In genomic region chr22:38271101-38271500, GRCh38 we compare ENCODE assay signal across 10 cellular contexts. TPM values are rescaled to one million over a fixed set of nuclear protein-coding genes. Genes with fewer than 3 reads are reported as not detected.
DNase-seq lines count a peak whose midpoint lies in the region; ATAC-seq and TF ChIP-seq lines count a peak whose summit lies in the region.
"Had no signal": no experiment of that assay in that cellular context is flagged by ENCODE, and none has a peak within 500 bp of the region (broad histone marks: within the 10 kb centered on the region; RNA-seq: fewer than 3 reads in every experiment).

No MANE protein-coding gene starts in this region.

- H2BK15ac ChIP-seq in mesenchymal stem cell (ENCODE audit: low read depth, poor library complexity, severe bottlenecking), result no peak overlapping the region

- H3K4ac ChIP-seq in mesenchymal stem cell (ENCODE audit: low read depth in 1 of 2, low read length in 2 of 2), result peak overlapping the region in 1 of 2 experiments; percentile 22

- H4K8ac ChIP-seq in mesenchymal stem cell (ENCODE audit: low read length), result no peak overlapping the region

- H2BK120ac ChIP-seq in mesenchymal stem cell (ENCODE audit: low read depth, low read length), result no peak overlapping the region

- H3K4me1 ChIP-seq in mesenchymal stem cell (ENCODE audit: control insufficient read depth, insufficient read depth, low read depth, low read length), result peaks cover 31% of the 10 kb centered on the region

- H2AFZ ChIP-seq in mesenchymal stem cell (ENCODE audit: low read depth, low read length), result no peak overlapping the region

- no peak for ATAC-seq in GM21528 (IDR thresholded peaks at IDR 0.05; ENCODE audit: low FRiP score, unreplicated experiment)
- ATAC-seq in GM19452 (IDR thresholded peaks at IDR 0.05; ENCODE audit: unreplicated experiment), result no peak

- in situ Hi-C loops in astrocyte of the cerebellum (cut with HindIII; ENCODE audit: low sequenced_read_pairs), result no loop called here

- H4K91ac ChIP-seq in mesenchymal stem cell (ENCODE audit: low read length), result no peak overlapping the region

- H3K14ac ChIP-seq in mesenchymal stem cell (ENCODE audit: low read length in 2 of 2), result peak overlapping the region in 1 of 2 experiments; percentile 44

- H3K4me2 ChIP-seq in mesenchymal stem cell (ENCODE audit: low read length, poor library complexity, severe bottlenecking), result peak overlapping the region; percentile 41

- no peaks in the 10 kb centered on the region for H3K9me3 Mint-ChIP-seq in activated naive CD8-positive, alpha-beta T cell (ENCODE audit: low read depth)
- no peaks in the 10 kb centered on the region for H3K9me3 Mint-ChIP-seq in activated naive CD8-positive, alpha-beta T cell treated with anti-CD3 and anti-CD28 coated beads for 36 hours
- H3K9me3 Mint-ChIP-seq in type B pancreatic cell, result no peaks in the 10 kb centered on the region
- H3K9me3 Mint-ChIP-seq: activated naive CD8-positive, alpha-beta T cell treated with anti-CD3 and anti-CD28 coated beads, Interleukin-2, amount 10 ng/mL, durations not matched to agents 7 days and 5 days had no signal

- peak overlapping the region; percentile 95 for H3K9ac ChIP-seq in mesenchymal stem cell (ENCODE audit: low read length)

- H3K4me3 ChIP-seq in astrocyte of the cerebellum (ENCODE audit: low read depth, low read length) (peak overlapping the region; percentile 82), mesenchymal stem cell (ENCODE audit: insufficient read depth in 1 of 2, low read depth in 1 of 2, low read length in 2 of 2) (peak overlapping the region in 1 of 2 experiments; percentile 97)

- H3K27me3 ChIP-seq in mesenchymal stem cell (ENCODE audit: control insufficient read depth in 1 of 2, insufficient read depth in 1 of 2, low read length in 2 of 2), result peaks cover 0 to 2% of the 10 kb centered on the region in 2 experiments

- no peak for DNase-seq in activated naive CD8-positive, alpha-beta T cell treated with anti-CD3 and anti-CD28 coated beads for 36 hours
- DNase-seq in astrocyte of the cerebellum (ENCODE audit: low read depth) (no peak), mesenchymal stem cell (no peak), type B pancreatic cell (ENCODE audit: extremely low spot score, unreplicated experiment) (no peak), hippocampal formation (lab: John Stamatoyannopoulos, UW) (no peak)
- DNase-seq: activated naive CD8-positive, alpha-beta T cell treated with anti-CD3 and anti-CD28 coated beads, Interleukin-2, amount 10 ng/mL, durations not matched to agents 7 days and 5 days; NCI-H1436 treated with DMSO at 0.1 percent for 48 hours had no signal

- H3K27ac Mint-ChIP-seq in activated naive CD8-positive, alpha-beta T cell, result no peak overlapping the region
- no peak overlapping the region for H3K27ac Mint-ChIP-seq in activated naive CD8-positive, alpha-beta T cell treated with anti-CD3 and anti-CD28 coated beads for 36 hours
- H3K27ac Mint-ChIP-seq in type B pancreatic cell, result peak overlapping the region; percentile 30
- H3K27ac Mint-ChIP-seq: activated naive CD8-positive, alpha-beta T cell treated with anti-CD3 and anti-CD28 coated beads, Interleukin-2, amount 10 ng/mL, durations not matched to agents 7 days and 5 days had no signal

- peak overlapping the region; percentile 90 for H3K4me3 Mint-ChIP-seq in activated naive CD8-positive, alpha-beta T cell
- no peak overlapping the region for H3K4me3 Mint-ChIP-seq in activated naive CD8-positive, alpha-beta T cell treated with anti-CD3 and anti-CD28 coated beads for 36 hours
- peak overlapping the region; percentile 95 for H3K4me3 Mint-ChIP-seq in type B pancreatic cell

- no peaks in the 10 kb centered on the region for H3K27me3 Mint-ChIP-seq in activated naive CD8-positive, alpha-beta T cell
- H3K27me3 Mint-ChIP-seq in activated naive CD8-positive, alpha-beta T cell treated with anti-CD3 and anti-CD28 coated beads for 36 hours, result no peaks in the 10 kb centered on the region
- no peaks in the 10 kb centered on the region for H3K27me3 Mint-ChIP-seq in type B pancreatic cell
- H3K27me3 Mint-ChIP-seq: activated naive CD8-positive, alpha-beta T cell treated with anti-CD3 and anti-CD28 coated beads, Interleukin-2, amount 10 ng/mL, durations not matched to agents 7 days and 5 days had no signal

- peaks cover under 1 to 21% of the 10 kb centered on the region in 2 experiments for H3K36me3 ChIP-seq in mesenchymal stem cell (ENCODE audit: control insufficient read depth in 1 of 2, insufficient read depth in 2 of 2, low read depth in 1 of 2, low read length in 2 of 2)

- TF ChIP-seq CTCF in astrocyte of the cerebellum (IDR thresholded peaks at IDR 0.05; ENCODE audit: low read depth, low read length, missing control alignments) (no peak), type B pancreatic cell (conservative IDR thresholded peaks at IDR 0.05) (no peak)

- H3K79me1 ChIP-seq in mesenchymal stem cell (replicated peaks; ENCODE audit: low read length, poor library complexity, severe bottlenecking), result no peaks in the 10 kb centered on the region

- H2AK5ac ChIP-seq in mesenchymal stem cell (ENCODE audit: low read length, severe bottlenecking), result peak overlapping the region; percentile 85

- no peak overlapping the region for H2BK12ac ChIP-seq in mesenchymal stem cell (ENCODE audit: low read length in 2 of 2)

- H3K27ac ChIP-seq in mesenchymal stem cell (ENCODE audit: low read length, poor library complexity, severe bottlenecking), result peak overlapping the region; percentile 58

- peak overlapping the region in 1 of 2 experiments; percentile 66 for H3K23ac ChIP-seq in mesenchymal stem cell (ENCODE audit: low read length in 2 of 2)

- WGBS in mesenchymal stem cell, result 91% methylated on average over 7 of the region's 7 CpGs

- peaks cover 52% of the 10 kb centered on the region for H3K4me1 Mint-ChIP-seq in activated naive CD8-positive, alpha-beta T cell (ENCODE audit: low read depth)
- peaks cover 49% of the 10 kb centered on the region for H3K4me1 Mint-ChIP-seq in activated naive CD8-positive, alpha-beta T cell treated with anti-CD3 and anti-CD28 coated beads for 36 hours
- peaks cover 42% of the 10 kb centered on the region for H3K4me1 Mint-ChIP-seq in type B pancreatic cell (ENCODE audit: unreplicated experiment)

- peak overlapping the region in 1 of 2 experiments; percentile 27 for H3K18ac ChIP-seq in mesenchymal stem cell (ENCODE audit: low read depth in 1 of 2, low read length in 2 of 2)

- no peaks in the 10 kb centered on the region for H3K9me3 ChIP-seq in mesenchymal stem cell (ENCODE audit: control insufficient read depth, low read length)

- no peak overlapping the region for H2BK5ac ChIP-seq in mesenchymal stem cell (ENCODE audit: low read depth, low read length, poor library complexity, severe bottlenecking)

- no peaks in the 10 kb centered on the region for H3K36me3 Mint-ChIP-seq in activated naive CD8-positive, alpha-beta T cell
- peaks cover 2% of the 10 kb centered on the region for H3K36me3 Mint-ChIP-seq in activated naive CD8-positive, alpha-beta T cell treated with anti-CD3 and anti-CD28 coated beads for 36 hours
- no peaks in the 10 kb centered on the region for H3K36me3 Mint-ChIP-seq in type B pancreatic cell
- H3K36me3 Mint-ChIP-seq: activated naive CD8-positive, alpha-beta T cell treated with anti-CD3 and anti-CD28 coated beads, Interleukin-2, amount 10 ng/mL, durations not matched to agents 7 days and 5 days had no signal

RNA-seq across cellular contexts. Expression of gene TMEM184B, which starts 1.7 kb away (rescaled TPM):
- 10 to 100 TPM; 18.2 to 20.0 TPM for total RNA-seq in activated naive CD8-positive, alpha-beta T cell treated with anti-CD3 and anti-CD28 coated beads for 36 hours
- 71.3 TPM for polyA plus RNA-seq in mesenchymal stem cell (2013, experiment 1 of 2)
- 71.6 TPM for polyA plus RNA-seq in mesenchymal stem cell (2013, experiment 2 of 2)
- 66.7 and 83.3 TPM in 2 replicates for total RNA-seq in type B pancreatic cell (ENCODE audit: low replicate concordance)

RNA-seq across cellular contexts. Expression of gene CSNK1E, which starts 46.1 kb away (rescaled TPM):
- total RNA-seq in activated naive CD8-positive, alpha-beta T cell treated with anti-CD3 and anti-CD28 coated beads for 36 hours, result 100 to 1,000 TPM; 111 to 114 TPM
- 175 TPM for polyA plus RNA-seq in mesenchymal stem cell (2013, experiment 1 of 2)
- 170 TPM for polyA plus RNA-seq in mesenchymal stem cell (2013, experiment 2 of 2)
- total RNA-seq in type B pancreatic cell (ENCODE audit: low replicate concordance), result 199 and 219 TPM in 2 replicates
